Comparison of ENCODE assay signal across 1 cellular context in the genomic region with DNA sequence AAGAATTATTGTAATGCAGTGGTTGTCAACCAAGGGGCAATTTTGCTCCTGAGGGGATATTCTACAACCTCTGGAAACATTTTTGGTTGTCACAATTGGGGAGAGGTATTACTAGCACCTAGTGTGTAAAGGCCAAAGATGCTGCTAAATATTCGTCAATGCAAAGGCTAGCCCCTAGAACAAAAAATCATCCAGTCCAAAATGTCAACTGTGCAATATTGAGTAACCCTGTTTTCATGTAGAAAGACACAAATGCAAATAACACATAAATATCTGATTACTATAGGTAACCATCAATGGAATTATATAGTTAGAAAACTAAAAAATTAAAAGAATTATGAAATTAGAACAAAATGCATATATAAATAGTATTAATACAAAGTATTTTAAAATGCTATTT.
TF ChIP-seq lines count a peak whose summit lies in the region.

No MANE protein-coding gene starts in this region.

TF ChIP-seq in HepG2, 621 proteins besides CTCF, POLR2A, EP300 and RAD21:
- TF ChIP-seq MAFK (conservative IDR thresholded peaks at IDR 0.05 in 1 of 2, IDR thresholded peaks at IDR 0.05 in 1 of 2; ENCODE audit: low read length in 2 of 2) (peak; percentile 57 to 58), RNF2 (conservative IDR thresholded peaks at IDR 0.05; ENCODE audit: low read depth) (no peak), ZNF17 (CRISPR knock-in tag; IDR thresholded peaks at IDR 0.05) (no peak), MAFF (IDR thresholded peaks at IDR 0.05; ENCODE audit: low read depth, low read length) (peak; percentile 44)
- TF ChIP-seq, protein P1, sequence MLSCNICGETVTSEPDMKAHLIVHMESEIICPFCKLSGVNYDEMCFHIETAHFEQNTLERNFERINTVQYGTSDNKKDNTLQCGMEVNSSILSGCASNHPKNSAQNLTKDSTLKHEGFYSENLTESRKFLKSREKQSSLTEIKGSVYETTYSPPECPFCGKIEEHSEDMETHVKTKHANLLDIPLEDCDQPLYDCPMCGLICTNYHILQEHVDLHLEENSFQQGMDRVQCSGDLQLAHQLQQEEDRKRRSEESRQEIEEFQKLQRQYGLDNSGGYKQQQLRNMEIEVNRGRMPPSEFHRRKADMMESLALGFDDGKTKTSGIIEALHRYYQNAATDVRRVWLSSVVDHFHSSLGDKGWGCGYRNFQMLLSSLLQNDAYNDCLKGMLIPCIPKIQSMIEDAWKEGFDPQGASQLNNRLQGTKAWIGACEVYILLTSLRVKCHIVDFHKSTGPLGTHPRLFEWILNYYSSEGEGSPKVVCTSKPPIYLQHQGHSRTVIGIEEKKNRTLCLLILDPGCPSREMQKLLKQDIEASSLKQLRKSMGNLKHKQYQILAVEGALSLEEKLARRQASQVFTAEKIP (CRISPR knock-in tag; IDR thresholded peaks at IDR 0.05; ENCODE audit: borderline replicate concordance) = no peak
- TF ChIP-seq, protein P2, sequence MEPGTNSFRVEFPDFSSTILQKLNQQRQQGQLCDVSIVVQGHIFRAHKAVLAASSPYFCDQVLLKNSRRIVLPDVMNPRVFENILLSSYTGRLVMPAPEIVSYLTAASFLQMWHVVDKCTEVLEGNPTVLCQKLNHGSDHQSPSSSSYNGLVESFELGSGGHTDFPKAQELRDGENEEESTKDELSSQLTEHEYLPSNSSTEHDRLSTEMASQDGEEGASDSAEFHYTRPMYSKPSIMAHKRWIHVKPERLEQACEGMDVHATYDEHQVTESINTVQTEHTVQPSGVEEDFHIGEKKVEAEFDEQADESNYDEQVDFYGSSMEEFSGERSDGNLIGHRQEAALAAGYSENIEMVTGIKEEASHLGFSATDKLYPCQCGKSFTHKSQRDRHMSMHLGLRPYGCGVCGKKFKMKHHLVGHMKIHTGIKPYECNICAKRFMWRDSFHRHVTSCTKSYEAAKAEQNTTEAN (CRISPR knock-in tag; conservative IDR thresholded peaks at IDR 0.05) = no peak
